Comparison of ENCODE assay signal across 8 cellular contexts in the genomic region with DNA sequence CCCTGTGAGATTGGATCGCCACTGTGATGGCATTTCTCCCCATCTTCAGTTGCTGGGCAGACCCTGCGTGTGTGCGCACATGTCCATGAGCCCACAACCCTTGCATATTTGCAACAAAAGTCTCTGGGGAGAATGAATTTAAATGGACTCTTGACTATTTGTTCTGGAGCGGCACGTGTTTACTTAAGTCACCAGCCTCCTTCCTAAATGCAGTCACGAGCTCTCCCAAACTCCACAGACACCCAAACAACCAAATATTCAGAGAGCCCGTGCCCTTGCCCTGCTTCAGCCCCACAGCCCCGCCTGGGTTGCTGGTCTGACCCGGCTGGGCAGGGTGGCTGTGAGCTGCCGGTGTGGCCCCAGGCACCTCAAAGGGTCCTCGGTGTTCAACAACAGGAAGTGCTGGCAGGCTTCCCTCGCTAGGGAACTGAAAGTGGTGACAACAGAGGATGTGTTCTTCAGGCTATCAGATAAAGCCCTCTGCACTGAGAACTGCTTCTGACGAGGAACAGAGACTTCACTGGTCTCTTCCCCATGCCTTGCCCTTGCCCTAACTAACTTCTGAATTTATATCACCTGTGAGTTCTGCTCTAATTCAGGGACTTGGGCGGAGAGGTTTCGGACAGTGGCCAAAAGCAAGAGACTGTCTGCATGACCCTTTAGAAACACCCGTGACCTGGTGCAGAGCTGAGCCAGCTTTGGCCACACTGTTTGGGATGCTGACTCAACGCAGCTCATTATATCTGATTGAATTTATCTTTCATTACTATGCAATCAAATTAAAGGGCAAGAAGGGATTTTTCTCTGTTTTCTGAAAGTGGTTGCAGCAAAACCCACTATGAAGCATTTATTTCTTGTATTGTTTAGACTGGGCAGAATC. TPM values are rescaled to one million over a fixed set of nuclear protein-coding genes. Genes with fewer than 3 reads are reported as not detected.
A peak's percentile ranks its signal among the peaks of the same experiment; 100 is the strongest.
DNase-seq lines count a peak whose midpoint lies in the region; ATAC-seq and TF ChIP-seq lines count a peak whose summit lies in the region.

No MANE protein-coding gene starts in this region.

- no peak for DNase-seq in PC-3
- DNase-seq in activated T-helper 1 cell treated with anti-CD3 and anti-CD28 coated beads, Interleukin-12 subunit alpha, Interleukin-12 subunit beta, Interleukin-2, Interleukin-4 antibody, amounts not matched to agents 30 ng/mL and 10 ng/mL and 1 ng/mL, durations not matched to agents 14 hours and 24 hours and 36 hours (ENCODE audit: low spot score): peak; percentile 72
- peak; percentile 32 to 80 (median 57) for DNase-seq in head of caudate nucleus
- peak; percentile 85 for DNase-seq in sigmoid colon
- DNase-seq in kidney glomerular epithelial cell (lab: John Stamatoyannopoulos, UW): no peak
- no peak for DNase-seq in RWPE1 (ENCODE audit: low spot score)

- no peaks in the 10 kb centered on the region for H3K79me2 ChIP-seq in PC-3 (ENCODE audit: low read length)

- H3K36me3 ChIP-seq in PC-3 (ENCODE audit: low read depth, low read length): no peaks in the 10 kb centered on the region
- H3K36me3 ChIP-seq in sigmoid colon: no peaks in the 10 kb centered on the region

- TF ChIP-seq CTCF in PC-3 (conservative IDR thresholded peaks at IDR 0.05; ENCODE audit: low read depth, low read length) (no peak), sigmoid colon (IDR thresholded peaks at IDR 0.05) (no peak), RWPE1 (conservative IDR thresholded peaks at IDR 0.05; ENCODE audit: low read depth) (no peak)

- WGBS in sigmoid colon, 2 donors: 14 to 24% methylated on average over 17 of the region's 17 CpGs

- H3K4me3 ChIP-seq in PC-3 (ENCODE audit: low read length): peak overlapping the region; percentile 3; the same call in 1 of the 2 replicates
- peak overlapping the region in 1 of 4 donors; percentile 6 for H3K4me3 ChIP-seq in sigmoid colon

- no peaks in the 10 kb centered on the region for H3K27me3 ChIP-seq in PC-3 (ENCODE audit: low read length)
- H3K27me3 ChIP-seq in sigmoid colon: no peaks in the 10 kb centered on the region

- H3K9me3 ChIP-seq in PC-3 (ENCODE audit: low read length): no peaks in the 10 kb centered on the region
- no peaks in the 10 kb centered on the region for H3K9me3 ChIP-seq in sigmoid colon

- POLR2A ChIA-PET in PC-3 (lab: Charles Lee; ENCODE audit: unreplicated experiment) (no interaction called here), RWPE1 (lab: Yijun Ruan, JAX; ENCODE audit: low non-redundant PET) (no interaction called here)

- no peaks in the 10 kb centered on the region for H3K9me3 Mint-ChIP-seq in activated T-helper 1 cell treated with anti-CD3 and anti-CD28 coated beads, Interleukin-12 subunit alpha, Interleukin-12 subunit beta, Interleukin-2, Interleukin-4 antibody, amounts not matched to agents 30 ng/mL and 10 ng/mL and 1 ng/mL, durations not matched to agents 14 hours and 24 hours and 36 hours

- CTCF ChIA-PET in PC-3 (lab: Charles Lee): no interaction called here
- CTCF ChIA-PET in RWPE1 (lab: Yijun Ruan, JAX): no interaction called here

- peak overlapping the region; percentile 81 for H2AFZ ChIP-seq in PC-3 (ENCODE audit: low read length)

- peaks cover 29% of the 10 kb centered on the region for H3K4me1 ChIP-seq in PC-3 (ENCODE audit: insufficient read depth, low read length)
- peaks cover 0 to 11% (median 3%) of the 10 kb centered on the region in 4 donors for H3K4me1 ChIP-seq in sigmoid colon

- TF ChIP-seq EP300 in sigmoid colon (IDR thresholded peaks at IDR 0.05): no peak

- intact Hi-C loops in PC-3 (cut with micrococcal nuclease) (no loop called here), head of caudate nucleus (cut with DNase I) (no loop called here), sigmoid colon (cut with DNase I) (no loop called here)
- intact Hi-C loops in activated T-helper 1 cell treated with anti-CD3 and anti-CD28 coated beads, Interleukin-12 subunit alpha, Interleukin-12 subunit beta, Interleukin-2, Interleukin-4 antibody, amounts not matched to agents 30 ng/mL and 10 ng/mL and 1 ng/mL, durations not matched to agents 14 hours and 24 hours and 36 hours (cut with micrococcal nuclease): loop anchor here (1.0 kb wide), 1 partner anchor 9 kb away; no protein-coding TSS in a partner anchor

- ATAC-seq in GM18858 (IDR thresholded peaks at IDR 0.05; ENCODE audit: unreplicated experiment) (peak; percentile 99), HG02970 (IDR thresholded peaks at IDR 0.05; ENCODE audit: low FRiP score, unreplicated experiment) (peak; percentile 97), PC-3 (peak; percentile 47)

- no peaks in the 10 kb centered on the region for H3K9me2 ChIP-seq in PC-3 (replicated peaks; ENCODE audit: low read length)

- no peaks in the 10 kb centered on the region for H3K27me3 Mint-ChIP-seq in activated T-helper 1 cell treated with anti-CD3 and anti-CD28 coated beads, Interleukin-12 subunit alpha, Interleukin-12 subunit beta, Interleukin-2, Interleukin-4 antibody, amounts not matched to agents 30 ng/mL and 10 ng/mL and 1 ng/mL, durations not matched to agents 14 hours and 24 hours and 36 hours (ENCODE audit: insufficient read depth)

- H3K4me3 Mint-ChIP-seq in activated T-helper 1 cell treated with anti-CD3 and anti-CD28 coated beads, Interleukin-12 subunit alpha, Interleukin-12 subunit beta, Interleukin-2, Interleukin-4 antibody, amounts not matched to agents 30 ng/mL and 10 ng/mL and 1 ng/mL, durations not matched to agents 14 hours and 24 hours and 36 hours: peak overlapping the region; percentile 76

- H3K27ac ChIP-seq in PC-3 (ENCODE audit: low read length): no peak overlapping the region
- peak overlapping the region; percentile 7 to 46 (median 22) for H3K27ac ChIP-seq in sigmoid colon
- no peak overlapping the region for H3K27ac ChIP-seq in RWPE1

- no peaks in the 10 kb centered on the region for H3F3A ChIP-seq in PC-3 (ENCODE audit: low read length, unreplicated experiment)

- peaks cover 14% of the 10 kb centered on the region for H3K36me3 Mint-ChIP-seq in activated T-helper 1 cell treated with anti-CD3 and anti-CD28 coated beads, Interleukin-12 subunit alpha, Interleukin-12 subunit beta, Interleukin-2, Interleukin-4 antibody, amounts not matched to agents 30 ng/mL and 10 ng/mL and 1 ng/mL, durations not matched to agents 14 hours and 24 hours and 36 hours (ENCODE audit: low read depth)

- peak overlapping the region; percentile 59 for H3K4me2 ChIP-seq in PC-3 (ENCODE audit: low read length)

- H3K27ac Mint-ChIP-seq in activated T-helper 1 cell treated with anti-CD3 and anti-CD28 coated beads, Interleukin-12 subunit alpha, Interleukin-12 subunit beta, Interleukin-2, Interleukin-4 antibody, amounts not matched to agents 30 ng/mL and 10 ng/mL and 1 ng/mL, durations not matched to agents 14 hours and 24 hours and 36 hours: peak overlapping the region; percentile 94

- TF ChIP-seq POLR2A in sigmoid colon (IDR thresholded peaks at IDR 0.05): no peak

- no peak overlapping the region for H3K9ac ChIP-seq in PC-3 (ENCODE audit: low read length)

- peaks cover 56% of the 10 kb centered on the region for H3K4me1 Mint-ChIP-seq in activated T-helper 1 cell treated with anti-CD3 and anti-CD28 coated beads, Interleukin-12 subunit alpha, Interleukin-12 subunit beta, Interleukin-2, Interleukin-4 antibody, amounts not matched to agents 30 ng/mL and 10 ng/mL and 1 ng/mL, durations not matched to agents 14 hours and 24 hours and 36 hours (ENCODE audit: low read depth)

- H4K20me1 ChIP-seq in PC-3 (ENCODE audit: low read length): no peaks in the 10 kb centered on the region

- no TSS peak for BruUV-seq in PC-3 (replicated peaks; lab: Mats Ljungman, UMichigan)

RNA-seq across cellular contexts. Expression of a gene that starts 19.2 kb away (rescaled TPM):
- not detected in 2 replicates for total RNA-seq in PC-3 (2014; rRNA removed)
- total RNA-seq in activated T-helper 1 cell treated with anti-CD3 and anti-CD28 coated beads, Interleukin-12 subunit alpha, Interleukin-12 subunit beta, Interleukin-2, Interleukin-4 antibody, amounts not matched to agents 30 ng/mL and 10 ng/mL and 1 ng/mL, durations not matched to agents 14 hours and 24 hours and 36 hours: 0.54 and 1.4 TPM in 2 replicates
- 1 to 10 TPM in 1 of 4 donors, under 1 TPM in 3; 0.55 to 1.1 (median 0.90) TPM for total RNA-seq in sigmoid colon
- polyA plus RNA-seq in sigmoid colon: 1 to 10 TPM in 2 of 3 donors, under 1 TPM in 1; 0.60 to 3.5 (median 2.3) TPM

Comparison
In these comparisons a context has a peak if more than half of its experiments do, and no peak if none do; other contexts are left out.
1. ATAC-seq: peak in every context shown above with its lines; median percentile 99 in GM18858; 97 in HG02970; 47 in PC-3.
2. DNase-seq: peak in activated T-helper 1 cell treated with anti-CD3 and anti-CD28 coated beads, Interleukin-12 subunit alpha, Interleukin-12 subunit beta, Interleukin-2, Interleukin-4 antibody, amounts not matched to agents 30 ng/mL and 10 ng/mL and 1 ng/mL, durations not matched to agents 14 hours and 24 hours and 36 hours (single experiment), head of caudate nucleus (42 of 42) and sigmoid colon (single experiment); none in PC-3 (single experiment), kidney glomerular epithelial cell (single experiment) and RWPE1 (single experiment).
3. H3K27ac ChIP-seq: peak in sigmoid colon (4 of 4); none in PC-3 (single experiment) and RWPE1 (single experiment).